ENCODE assay signal across 14 cellular contexts in genomic region chr12:52231305-52232232, GRCh38. TPM values are rescaled to one million over a fixed set of nuclear protein-coding genes. Genes with fewer than 3 reads are reported as not detected.
DNase-seq lines count a peak whose midpoint lies in the region; ATAC-seq, FAIRE-seq and TF ChIP-seq lines count a peak whose summit lies in the region.
"Had no signal": no experiment of that assay in that cellular context is flagged by ENCODE, and none has a peak within 500 bp of the region (broad histone marks: within the 10 kb centered on the region; RNA-seq: fewer than 3 reads in every experiment).

No MANE protein-coding gene starts in this region.

- H3K9ac ChIP-seq in astrocyte (ENCODE audit: low read length) (peak overlapping the region; percentile 81), smooth muscle cell (ENCODE audit: low read depth) (no peak overlapping the region)

- 71% methylated on average over 16 of the region's 16 CpGs for WGBS in smooth muscle cell (ENCODE audit: low lambda C conversion rate)

- no peak overlapping the region for H2AFZ ChIP-seq in astrocyte (ENCODE audit: low read depth, low read length)
- H2AFZ ChIP-seq in smooth muscle cell (ENCODE audit: low read depth) = no peak overlapping the region

- peaks cover 77% of the 10 kb centered on the region for H3K4me1 Mint-ChIP-seq in HFFc6 (ENCODE audit: low read depth)
- H3K4me1 Mint-ChIP-seq in astrocyte (ENCODE audit: low read depth, unreplicated experiment) = peaks cover 53% of the 10 kb centered on the region
- no peaks in the 10 kb centered on the region for H3K4me1 Mint-ChIP-seq in activated CD8-positive, alpha-beta T cell treated with anti-CD3 and anti-CD28 coated beads for 36 hours (ENCODE audit: low read depth)

- ATAC-seq in activated CD8-positive, alpha-beta T cell treated with anti-CD3 and anti-CD28 coated beads for 36 hours = no peak
- no peak for ATAC-seq in GM21825 (IDR thresholded peaks at IDR 0.05; ENCODE audit: unreplicated experiment)

- no peak for FAIRE-seq in astrocyte (lab: Jason Lieb, UNC)
- FAIRE-seq: GM18507 had no signal

- peaks cover 2% of the 10 kb centered on the region; the same call in 1 of the 2 replicates for H3K9me3 Mint-ChIP-seq in HFFc6
- peaks cover 2% of the 10 kb centered on the region for H3K9me3 Mint-ChIP-seq in astrocyte (ENCODE audit: unreplicated experiment)
- no peaks in the 10 kb centered on the region for H3K9me3 Mint-ChIP-seq in activated CD8-positive, alpha-beta T cell treated with anti-CD3 and anti-CD28 coated beads for 36 hours
- H3K9me3 Mint-ChIP-seq: activated naive CD8-positive, alpha-beta T cell treated with anti-CD3 and anti-CD28 coated beads, Interleukin-2, amount 10 ng/mL, durations not matched to agents 7 days and 5 days; T-helper 2 cell treated with Interferon-gamma antibody and Interleukin-4, amounts not matched to agents 5 μg/mL and 100 μg/mL, for 36 hours had no signal

- DNase-seq in HFFc6 (no peak), astrocyte (ENCODE audit: low read depth) (no peak), kidney tubule cell (ENCODE audit: low spot score) (peak; percentile 69), smooth muscle cell (lab: John Stamatoyannopoulos, UW; ENCODE audit: unreplicated experiment) (no peak), occipital lobe (lab: John Stamatoyannopoulos, UW) (no peak)
- no peak for DNase-seq in activated CD8-positive, alpha-beta T cell treated with anti-CD3 and anti-CD28 coated beads for 36 hours
- DNase-seq in stimulated activated CD4-positive, alpha-beta T cell treated with anti-CD3 and anti-CD28 coated beads, Interleukin-4, amount 100 ng/mL, for 1 hour = no peak
- DNase-seq: activated naive CD8-positive, alpha-beta T cell treated with anti-CD3 and anti-CD28 coated beads, Interleukin-2, amount 10 ng/mL, durations not matched to agents 7 days and 5 days; cortex of kidney; NCI-H2107; posterior cingulate gyrus had no signal

- no peaks in the 10 kb centered on the region for H3K9me3 ChIP-seq in astrocyte (ENCODE audit: insufficient read depth, low read depth, low read length)
- H3K9me3 ChIP-seq in smooth muscle cell (replicated peaks; ENCODE audit: low read depth) = no peaks in the 10 kb centered on the region

- no peaks in the 10 kb centered on the region for H3K27me3 ChIP-seq in astrocyte (ENCODE audit: insufficient read depth, low read length)
- H3K27me3 ChIP-seq in smooth muscle cell (ENCODE audit: low read depth) = peaks cover 53% of the 10 kb centered on the region

- no peaks in the 10 kb centered on the region for H3F3A ChIP-seq in smooth muscle cell (ENCODE audit: low read depth)

- H3K4me2 ChIP-seq in astrocyte (ENCODE audit: low read length) (peak overlapping the region; percentile 75), smooth muscle cell (peak overlapping the region; percentile 49)

- H3K27me3 Mint-ChIP-seq in HFFc6 (ENCODE audit: insufficient read depth) (peaks cover 3% of the 10 kb centered on the region), astrocyte (ENCODE audit: low read depth, unreplicated experiment) (peaks cover 25% of the 10 kb centered on the region)
- peaks cover 54% of the 10 kb centered on the region for H3K27me3 Mint-ChIP-seq in activated CD8-positive, alpha-beta T cell treated with anti-CD3 and anti-CD28 coated beads for 36 hours

- POLR2A ChIA-PET in activated CD8-positive, alpha-beta T cell treated with anti-CD3 and anti-CD28 coated beads for 36 hours (lab: Charles Lee) = no interaction called here

- peaks cover 4% of the 10 kb centered on the region for H3K79me2 ChIP-seq in astrocyte (ENCODE audit: insufficient read depth, low read length)
- no peaks in the 10 kb centered on the region for H3K79me2 ChIP-seq in smooth muscle cell (ENCODE audit: low read depth)

- TF ChIP-seq CTCF in HFFc6 (IDR thresholded peaks at IDR 0.05) (no peak), astrocyte (IDR thresholded peaks at IDR 0.05; ENCODE audit: insufficient read depth, low read depth, low read length) (no peak), smooth muscle cell (IDR thresholded peaks at IDR 0.05; ENCODE audit: borderline replicate concordance, insufficient read depth, poor library complexity, severe bottlenecking) (no peak)
- TF ChIP-seq CTCF in activated CD8-positive, alpha-beta T cell treated with anti-CD3 and anti-CD28 coated beads for 36 hours (IDR thresholded peaks at IDR 0.05) = no peak

- intact Hi-C loops in activated CD8-positive, alpha-beta T cell treated with anti-CD3 and anti-CD28 coated beads for 36 hours (cut with micrococcal nuclease) = no loop called here

- H4K20me1 ChIP-seq in astrocyte (ENCODE audit: insufficient read depth, low read length) (no peaks in the 10 kb centered on the region), smooth muscle cell (ENCODE audit: low read depth) (peaks cover 19% of the 10 kb centered on the region)

- H3K27ac ChIP-seq in astrocyte (ENCODE audit: low read depth, low read length) = peak overlapping the region; percentile 96
- H3K27ac ChIP-seq in smooth muscle cell (ENCODE audit: low read depth) = peak overlapping the region; percentile 62

- CTCF ChIA-PET in activated CD8-positive, alpha-beta T cell treated with anti-CD3 and anti-CD28 coated beads for 36 hours (lab: Charles Lee) = no interaction called here

- H3K36me3 ChIP-seq in astrocyte (ENCODE audit: insufficient read depth, low read length) (no peaks in the 10 kb centered on the region), smooth muscle cell (ENCODE audit: low read depth) (no peaks in the 10 kb centered on the region)

- H3K4me3 Mint-ChIP-seq in HFFc6 (no peak overlapping the region; the same call in 1 of the 2 replicates), astrocyte (ENCODE audit: unreplicated experiment) (peak overlapping the region; percentile 60)
- H3K4me3 Mint-ChIP-seq in activated CD8-positive, alpha-beta T cell treated with anti-CD3 and anti-CD28 coated beads for 36 hours = no peak overlapping the region
- H3K4me3 Mint-ChIP-seq: activated naive CD8-positive, alpha-beta T cell treated with anti-CD3 and anti-CD28 coated beads, Interleukin-2, amount 10 ng/mL, durations not matched to agents 7 days and 5 days; T-helper 2 cell treated with Interferon-gamma antibody and Interleukin-4, amounts not matched to agents 5 μg/mL and 100 μg/mL, for 36 hours had no signal

- H3K36me3 Mint-ChIP-seq in HFFc6 (ENCODE audit: low read depth) = peaks cover 5% of the 10 kb centered on the region
- H3K36me3 Mint-ChIP-seq in astrocyte (ENCODE audit: low read depth, unreplicated experiment) = peaks cover 9% of the 10 kb centered on the region
- no peaks in the 10 kb centered on the region for H3K36me3 Mint-ChIP-seq in activated CD8-positive, alpha-beta T cell treated with anti-CD3 and anti-CD28 coated beads for 36 hours (ENCODE audit: low read depth)
- H3K36me3 Mint-ChIP-seq: activated naive CD8-positive, alpha-beta T cell treated with anti-CD3 and anti-CD28 coated beads, Interleukin-2, amount 10 ng/mL, durations not matched to agents 7 days and 5 days had no signal

- H3K4me3 ChIP-seq in astrocyte (ENCODE audit: insufficient read depth, low read depth, low read length) (no peak overlapping the region), smooth muscle cell (no peak overlapping the region)

- peaks cover 48% of the 10 kb centered on the region for H3K4me1 ChIP-seq in astrocyte (ENCODE audit: insufficient read depth, low read length)
- peaks cover 14% of the 10 kb centered on the region for H3K4me1 ChIP-seq in smooth muscle cell (ENCODE audit: low read depth)

- H3K27ac Mint-ChIP-seq in HFFc6 (peak overlapping the region; percentile 97), astrocyte (ENCODE audit: unreplicated experiment) (peak overlapping the region; percentile 100)
- no peak overlapping the region for H3K27ac Mint-ChIP-seq in activated CD8-positive, alpha-beta T cell treated with anti-CD3 and anti-CD28 coated beads for 36 hours
- H3K27ac Mint-ChIP-seq: activated naive CD8-positive, alpha-beta T cell treated with anti-CD3 and anti-CD28 coated beads, Interleukin-2, amount 10 ng/mL, durations not matched to agents 7 days and 5 days; T-helper 2 cell treated with Interferon-gamma antibody and Interleukin-4, amounts not matched to agents 5 μg/mL and 100 μg/mL, for 36 hours had no signal

RNA-seq across cellular contexts. Expression of gene KRT7, which starts 1.5 kb away (rescaled TPM):
- total RNA-seq in HFFc6 (2021; fragmentation: NEBNext Ultra II Directional; extraction: Animal tissue kit (Norgen Biotek cat#: 25700)) = 100 to 1,000 TPM in 2 of 6 experiments, 10 to 100 TPM in 4; 62.7 to 379 (median 67.5) TPM
- total RNA-seq in astrocyte = 97.6 and 149 TPM in 2 replicates
- 168 and 214 TPM in 2 replicates for total RNA-seq in smooth muscle cell
- 190 and 744 TPM in 2 replicates for polyA plus RNA-seq in smooth muscle cell
- not detected for total RNA-seq in occipital lobe
- 1 to 10 TPM; 2.1 to 3.1 TPM for total RNA-seq in activated CD8-positive, alpha-beta T cell treated with anti-CD3 and anti-CD28 coated beads for 36 hours

RNA-seq across cellular contexts. Expression of gene KRT80, which starts 39.8 kb away (rescaled TPM):
- total RNA-seq in HFFc6 (2021; fragmentation: NEBNext Ultra II Directional; extraction: Animal tissue kit (Norgen Biotek cat#: 25700)) = 1 to 10 TPM; 2.3 to 3.7 (median 2.8) TPM
- total RNA-seq in astrocyte (2.8 and 3.6 TPM in 2 replicates), smooth muscle cell (6.7 and 11.7 TPM in 2 replicates), occipital lobe (not detected)
- 5.1 and 6.6 TPM in 2 replicates for polyA plus RNA-seq in smooth muscle cell
- total RNA-seq in activated CD8-positive, alpha-beta T cell treated with anti-CD3 and anti-CD28 coated beads for 36 hours = not detected
- total RNA-seq: activated naive CD8-positive, alpha-beta T cell treated with anti-CD3 and anti-CD28 coated beads, Interleukin-2, amount 10 ng/mL, durations not matched to agents 7 days and 5 days had no signal

RNA-seq across cellular contexts. Expression of gene KRT86, which starts 42.9 kb away (rescaled TPM):
- total RNA-seq in HFFc6 (2021; fragmentation: NEBNext Ultra II Directional; extraction: Animal tissue kit (Norgen Biotek cat#: 25700)) = under 1 TPM in 5 of 6 experiments, not detected in 1; 0.15 to 0.26 (median 0.19) TPM
- total RNA-seq in astrocyte = 0.24 and 0.43 TPM in 2 replicates
- not detected in 2 replicates for total RNA-seq in smooth muscle cell
- polyA plus RNA-seq in smooth muscle cell = not detected in 2 replicates
- 0.16 TPM for total RNA-seq in occipital lobe
- not detected for total RNA-seq in activated CD8-positive, alpha-beta T cell treated with anti-CD3 and anti-CD28 coated beads for 36 hours

RNA-seq across cellular contexts. Expression of gene KRT81, which starts 59.8 kb away (rescaled TPM):
- under 1 TPM; 0.34 to 0.84 (median 0.70) TPM for total RNA-seq in HFFc6 (2021; fragmentation: NEBNext Ultra II Directional; extraction: Animal tissue kit (Norgen Biotek cat#: 25700))
- total RNA-seq in astrocyte = 1.2 TPM in 2 replicates
- total RNA-seq in smooth muscle cell = 0.18 and 1.4 TPM in 2 replicates
- polyA plus RNA-seq in smooth muscle cell = 0.49 and 1.7 TPM in 2 replicates
- total RNA-seq in occipital lobe = not detected
- not detected for total RNA-seq in activated CD8-positive, alpha-beta T cell treated with anti-CD3 and anti-CD28 coated beads for 36 hours
- total RNA-seq: activated naive CD8-positive, alpha-beta T cell treated with anti-CD3 and anti-CD28 coated beads, Interleukin-2, amount 10 ng/mL, durations not matched to agents 7 days and 5 days had no signal

Comparison
In these comparisons a context has a peak if more than half of its experiments do, and no peak if none do; other contexts are left out.
1. RNA of gene KRT7, which starts 1.5 kb away (total RNA-seq): 168 to 214 TPM in smooth muscle cell, 97.6 to 149 TPM in astrocyte and 62.7 to 379 TPM in HFFc6; 2.1 to 3.1 TPM in activated CD8-positive, alpha-beta T cell treated with anti-CD3 and anti-CD28 coated beads for 36 hours and not detected in occipital lobe (single experiment); every median in the first group is over 10 times any median in the second.